Comparison of ENCODE assay signal across 8 cellular contexts in genomic region chr6:110813813-110814487, GRCh38. TPM values are rescaled to one million over a fixed set of nuclear protein-coding genes. Genes with fewer than 3 reads are reported as not detected.
DNase-seq lines count a peak whose midpoint lies in the region; ATAC-seq and TF ChIP-seq lines count a peak whose summit lies in the region.

No MANE protein-coding gene starts in this region.

- TF ChIP-seq CTCF in right atrium auricular region (IDR thresholded peaks at IDR 0.05): no peak
- TF ChIP-seq CTCF in mammary epithelial cell (conservative IDR thresholded peaks at IDR 0.05 in 1 of 2, IDR thresholded peaks at IDR 0.05 in 1 of 2; ENCODE audit: extremely low read depth in 1 of 2, insufficient read depth in 1 of 2, low read depth in 1 of 2, low read length in 2 of 2): no peak
- no peak for TF ChIP-seq CTCF in lower lobe of right lung (IDR thresholded peaks at IDR 0.05)
- TF ChIP-seq CTCF in tibial nerve (IDR thresholded peaks at IDR 0.05): no peak

- dilution Hi-C loops in mammary epithelial cell (cut with HindIII; ENCODE audit: low sequenced_read_pairs): loop anchor here (10.0 kb wide), 1 partner anchor 139 kb away; no protein-coding TSS in a partner anchor

- H3K4me1 ChIP-seq in right atrium auricular region (peaks cover 0 to 16% of the 10 kb centered on the region in 2 donors), mammary epithelial cell (ENCODE audit: insufficient read depth, low read length) (peaks cover 22% of the 10 kb centered on the region), lower lobe of right lung (peaks cover 13% of the 10 kb centered on the region), tibial nerve (peaks cover 0 to 30% (median 3%) of the 10 kb centered on the region in 4 donors)

- peak overlapping the region; percentile 96 for H2AFZ ChIP-seq in mammary epithelial cell (ENCODE audit: low read depth, low read length)

- BruUV-seq in mammary epithelial cell (replicated peaks; lab: Mats Ljungman, UMichigan): no TSS peak

- CTCF ChIA-PET in mammary epithelial cell (lab: Charles Lee; ENCODE audit: low non-redundant PET): no interaction called here

- peak overlapping the region; percentile 92 to 94 for H3K27ac ChIP-seq in right atrium auricular region
- H3K27ac ChIP-seq in mammary epithelial cell (ENCODE audit: insufficient read depth, low read depth, low read length): peak overlapping the region; percentile 95
- H3K27ac ChIP-seq in lower lobe of right lung: peak overlapping the region; percentile 96
- H3K27ac ChIP-seq in tibial nerve: peak overlapping the region; percentile 91 to 98 (median 96)

- no peak for TF ChIP-seq POLR2A in tibial nerve (IDR thresholded peaks at IDR 0.05)

- in situ Hi-C loops in mammary epithelial cell (cut with MboI; ENCODE audit: low sequenced_read_pairs in 2 of 2): no loop called here

- ATAC-seq in left ventricle myocardium superior: no peak
- no peak for ATAC-seq in lower lobe of right lung
- ATAC-seq in HG03378 (IDR thresholded peaks at IDR 0.05; ENCODE audit: unreplicated experiment): no peak

- H3K4me3 ChIP-seq in right atrium auricular region (peak overlapping the region; percentile 85 to 86), mammary epithelial cell (replicated peaks in 1 of 3; ENCODE audit: insufficient read depth in 1 of 3, low read depth in 2 of 3, low read length in 3 of 3) (peak overlapping the region; percentile 66 to 97 (median 93)), lower lobe of right lung (peak overlapping the region; percentile 96), tibial nerve (peak overlapping the region; percentile 83 to 98 (median 88))

- H3K27me3 ChIP-seq in right atrium auricular region (no peaks in the 10 kb centered on the region), mammary epithelial cell (ENCODE audit: insufficient read depth, low read length) (no peaks in the 10 kb centered on the region), lower lobe of right lung (ENCODE audit: low read depth) (no peaks in the 10 kb centered on the region), tibial nerve (no peaks in the 10 kb centered on the region)

- DNase-seq in right atrium auricular region (ENCODE audit: low spot score): no peak
- no peak for DNase-seq in left ventricle myocardium superior
- peak; percentile 40 for DNase-seq in NCI-H526 treated with DMSO at 0.1 percent for 48 hours (lab: John Stamatoyannopoulos, UW)
- peak; percentile 11 for DNase-seq in mammary epithelial cell
- DNase-seq in lower lobe of right lung: no peak
- peak in 1 of 2 donors; percentile 16 for DNase-seq in tibial nerve (ENCODE audit: low spot score in 2 of 2)
- no peak for DNase-seq in NCI-H128 (lab: John Stamatoyannopoulos, UW; ENCODE audit: unreplicated experiment)

- TF ChIP-seq EP300 in tibial nerve (IDR thresholded peaks at IDR 0.05): peak in 1 of 2 donors; percentile 0

- H3K36me3 ChIP-seq in right atrium auricular region (no peaks in the 10 kb centered on the region), mammary epithelial cell (ENCODE audit: insufficient read depth, low read length) (no peaks in the 10 kb centered on the region), lower lobe of right lung (no peaks in the 10 kb centered on the region), tibial nerve (no peaks in the 10 kb centered on the region)

- H3K9me3 ChIP-seq in right atrium auricular region (no peaks in the 10 kb centered on the region), mammary epithelial cell (replicated peaks; ENCODE audit: insufficient read depth, low read length) (no peaks in the 10 kb centered on the region), lower lobe of right lung (no peaks in the 10 kb centered on the region), tibial nerve (peaks cover 0 to 3% (median 0%) of the 10 kb centered on the region in 4 donors)

- peaks cover 47% of the 10 kb centered on the region for H3K79me2 ChIP-seq in mammary epithelial cell (ENCODE audit: insufficient read depth, low read length)

- 15% methylated on average over 15 of the region's 20 CpGs for WGBS in mammary epithelial cell (ENCODE audit: low coverage, missing lambda C conversion rate)
- WGBS in tibial nerve, 2 donors: 14 to 19% methylated on average over 15 to 20 of the region's 20 CpGs

- peak overlapping the region; percentile 77 for H3K9ac ChIP-seq in mammary epithelial cell (ENCODE audit: insufficient read depth, low read length)

- H3K4me2 ChIP-seq in mammary epithelial cell (ENCODE audit: insufficient read depth, low read depth, low read length): peak overlapping the region; percentile 67

- H4K20me1 ChIP-seq in mammary epithelial cell (ENCODE audit: insufficient read depth, low read length): no peaks in the 10 kb centered on the region

- intact Hi-C loops in left ventricle myocardium superior (cut with micrococcal nuclease): no loop called here
- intact Hi-C loops in mammary epithelial cell (cut with micrococcal nuclease): no loop called here
- intact Hi-C loops in lower lobe of right lung (cut with DNase I): no loop called here

RNA-seq across cellular contexts. Expression of gene CDK19, which starts 1.3 kb away (rescaled TPM):
- total RNA-seq in right atrium auricular region: 1 to 10 TPM; 5.7 to 6.3 TPM
- 11.0 TPM for total RNA-seq in left ventricle myocardium superior
- total RNA-seq in mammary epithelial cell: 1 to 10 TPM; 8.7 to 8.8 TPM
- 5.3 TPM for polyA plus RNA-seq in mammary epithelial cell
- 12.6 TPM for polyA minus RNA-seq in mammary epithelial cell
- total RNA-seq in lower lobe of right lung: 26.0 TPM
- 10 to 100 TPM; 18.6 to 29.3 (median 24.3) TPM for total RNA-seq in tibial nerve

Comparison
In these comparisons a context has a peak if more than half of its experiments do, and no peak if none do; other contexts are left out.
1. DNase-seq: peak in NCI-H526 treated with DMSO at 0.1 percent for 48 hours (single experiment) and mammary epithelial cell (single experiment); none in right atrium auricular region (single experiment), left ventricle myocardium superior (single experiment), lower lobe of right lung (single experiment) and NCI-H128 (single experiment).
2. Peak in every context shown above with its lines, with median percentiles within 50 percentile points of each other: H3K27ac ChIP-seq and H3K4me3 ChIP-seq.